ENCODE assay signal across 29 cellular contexts in genomic region chr9:23444658-23445057, GRCh38.
DNase-seq lines count a peak whose midpoint lies in the region; ATAC-seq and TF ChIP-seq lines count a peak whose summit lies in the region.
"Had no signal": no experiment of that assay in that cellular context is flagged by ENCODE, and none has a peak within 500 bp of the region (broad histone marks: within the 10 kb centered on the region; RNA-seq: fewer than 3 reads in every experiment).

No MANE protein-coding gene starts in this region.

- CTCF ChIA-PET in PC-3 (lab: Charles Lee), result no interaction called here

- H3K9ac ChIP-seq in PC-3 (ENCODE audit: low read length), result no peak overlapping the region
- H3K9ac ChIP-seq: BLaER1; BLaER1 treated with 17β-estradiol and CSF1 and Interleukin-3, amounts not matched to agents 10 nM and 100 nM had no signal

- H3K27ac ChIP-seq in PC-3 (ENCODE audit: low read length), result no peak overlapping the region
- H3K27ac ChIP-seq: 22Rv1; A549; BLaER1; BLaER1 treated with 17β-estradiol and CSF1 and Interleukin-3, amounts not matched to agents 10 nM and 100 nM; C4-2B had no signal

- intact Hi-C loops in PC-3 (cut with micrococcal nuclease), result no loop called here

- H3K9me2 ChIP-seq in PC-3 (replicated peaks; ENCODE audit: low read length), result no peaks in the 10 kb centered on the region

- no peak for DNase-seq in PC-3
- DNase-seq in omental fat pad (ENCODE audit: low spot score), result no peak
- DNase-seq: 8988T; ACHN; AML-193; BE2C; C1 segment of cervical spinal cord; Caco-2; Calu3; CD4-positive, alpha-beta memory T cell; CD4-positive, alpha-beta T cell; CD4-positive, CD25-positive, alpha-beta regulatory T cell; CD8-positive, alpha-beta memory T cell; CD8-positive, alpha-beta T cell; COR-L47; DMS 273 treated with DMSO at 0.1 percent for 48 hours; DMS153; DMS53; DMS79; DMS79 treated with DMSO at 0.1 percent for 48 hours; DND-41; EL had no signal

- H3K9me3 ChIP-seq in PC-3 (ENCODE audit: low read length), result no peaks in the 10 kb centered on the region
- H3K9me3 ChIP-seq: A549; BE2C; BLaER1; BLaER1 treated with 17β-estradiol and CSF1 and Interleukin-3, amounts not matched to agents 10 nM and 100 nM; Caco-2 had no signal

- ATAC-seq in PC-3, result peak; percentile 82
- peak; percentile 42 for ATAC-seq in omental fat pad (ENCODE audit: low FRiP score)
- no peak for ATAC-seq in GM19395 (IDR thresholded peaks at IDR 0.05; ENCODE audit: unreplicated experiment)
- ATAC-seq in GM21423 (IDR thresholded peaks at IDR 0.05; ENCODE audit: unreplicated experiment), result no peak
- ATAC-seq: A549; CD8-positive, alpha-beta T cell had no signal

- no peaks in the 10 kb centered on the region for H3K4me1 ChIP-seq in PC-3 (ENCODE audit: insufficient read depth, low read length)
- H3K4me1 ChIP-seq: A549; BE2C; BLaER1; BLaER1 treated with 17β-estradiol and CSF1 and Interleukin-3, amounts not matched to agents 10 nM and 100 nM; Caco-2 had no signal

- POLR2A ChIA-PET in PC-3 (lab: Charles Lee; ENCODE audit: unreplicated experiment), result no interaction called here

- H3K4me2 ChIP-seq in PC-3 (ENCODE audit: low read length), result no peak overlapping the region
- H3K4me2 ChIP-seq: A549; BLaER1; BLaER1 treated with 17β-estradiol and CSF1 and Interleukin-3, amounts not matched to agents 10 nM and 100 nM had no signal

- H3F3A ChIP-seq in PC-3 (ENCODE audit: low read length, unreplicated experiment), result no peaks in the 10 kb centered on the region

- no peak overlapping the region for H3K4me3 ChIP-seq in PC-3 (ENCODE audit: low read length)
- H3K4me3 ChIP-seq: A549; BLaER1; BLaER1 treated with 17β-estradiol and CSF1 and Interleukin-3, amounts not matched to agents 10 nM and 100 nM had no signal

- H3K36me3 ChIP-seq in PC-3 (ENCODE audit: low read depth, low read length), result no peaks in the 10 kb centered on the region
- H3K36me3 ChIP-seq: BE2C; BLaER1; BLaER1 treated with 17β-estradiol and CSF1 and Interleukin-3, amounts not matched to agents 10 nM and 100 nM had no signal

- BruUV-seq in PC-3 (replicated peaks; lab: Mats Ljungman, UMichigan), result no TSS peak

- no peaks in the 10 kb centered on the region for H3K27me3 ChIP-seq in PC-3 (ENCODE audit: low read length)
- H3K27me3 ChIP-seq: BE2C; BLaER1; BLaER1 treated with 17β-estradiol and CSF1 and Interleukin-3, amounts not matched to agents 10 nM and 100 nM had no signal

- no peaks in the 10 kb centered on the region for H4K20me1 ChIP-seq in PC-3 (ENCODE audit: low read length)
- H4K20me1 ChIP-seq: BLaER1; BLaER1 treated with 17β-estradiol and CSF1 and Interleukin-3, amounts not matched to agents 10 nM and 100 nM had no signal

- TF ChIP-seq CTCF in PC-3 (conservative IDR thresholded peaks at IDR 0.05; ENCODE audit: low read depth, low read length) (no peak), omental fat pad (IDR thresholded peaks at IDR 0.05) (no peak)

- H2AFZ ChIP-seq in PC-3 (ENCODE audit: low read length), result no peak overlapping the region

- no peaks in the 10 kb centered on the region for H3K79me2 ChIP-seq in PC-3 (ENCODE audit: low read length)

Comparison
In these comparisons a context has a peak if more than half of its experiments do, and no peak if none do; other contexts are left out.
1. ATAC-seq: peak in PC-3 (single experiment) and omental fat pad (single experiment); none in GM19395 (single experiment) and GM21423 (single experiment).